Comparison of ENCODE assay signal across 8 cellular contexts in genomic region chr7:23357190-23358093, GRCh38. TPM values are rescaled to one million over a fixed set of nuclear protein-coding genes. Genes with fewer than 3 reads are reported as not detected.
DNase-seq lines count a peak whose midpoint lies in the region; ATAC-seq and TF ChIP-seq lines count a peak whose summit lies in the region.

No MANE protein-coding gene starts in this region.

- peak; percentile 74 for TF ChIP-seq CTCF in foreskin keratinocyte (conservative IDR thresholded peaks at IDR 0.05)

- H3K4me1 ChIP-seq in foreskin keratinocyte, result no peaks in the 10 kb centered on the region

- H3K27me3 ChIP-seq in foreskin keratinocyte, result no peaks in the 10 kb centered on the region

- H3K27ac ChIP-seq in foreskin keratinocyte, result no peak overlapping the region

- peak; percentile 53 to 61 for ATAC-seq in activated CD4-positive, CD25-positive, alpha-beta regulatory T cell treated with anti-CD3 and anti-CD28 coated beads, Interleukin-2, amount 50 U/mL, for 24 hours
- ATAC-seq in HG02642 (IDR thresholded peaks at IDR 0.05; ENCODE audit: poor library complexity, unreplicated experiment) (peak; percentile 51), foreskin keratinocyte (peak; percentile 94), HG02588 (IDR thresholded peaks at IDR 0.05; ENCODE audit: unreplicated experiment) (no peak), GM18858 (IDR thresholded peaks at IDR 0.05; ENCODE audit: unreplicated experiment) (no peak)

- no peak for DNase-seq in activated CD4-positive, CD25-positive, alpha-beta regulatory T cell (lab: John Stamatoyannopoulos, UW)
- DNase-seq in RPMI8226, result peak; percentile 37
- DNase-seq in foreskin keratinocyte, result peak; percentile 58 to 81
- no peak for DNase-seq in cerebellar nuclear complex (lab: John Stamatoyannopoulos, UW)

RNA-seq across cellular contexts. Expression of gene MALSU1, which starts 58.3 kb away (rescaled TPM):
- 68.2 and 70.6 TPM in 2 replicates for total RNA-seq in foreskin keratinocyte
- polyA plus RNA-seq in foreskin keratinocyte, result 91.0 and 96.9 TPM in 2 replicates

Comparison
In these comparisons a context has a peak if more than half of its experiments do, and no peak if none do; other contexts are left out.
1. ATAC-seq: peak in activated CD4-positive, CD25-positive, alpha-beta regulatory T cell treated with anti-CD3 and anti-CD28 coated beads, Interleukin-2, amount 50 U/mL, for 24 hours (2 of 2), HG02642 (single experiment) and foreskin keratinocyte (single experiment); none in HG02588 (single experiment) and GM18858 (single experiment).
2. DNase-seq: peak in RPMI8226 (single experiment) and foreskin keratinocyte (2 of 2); none in activated CD4-positive, CD25-positive, alpha-beta regulatory T cell (0 of 4) and cerebellar nuclear complex (0 of 2).